ENCODE assay signal across 7 cellular contexts in the genomic region with DNA sequence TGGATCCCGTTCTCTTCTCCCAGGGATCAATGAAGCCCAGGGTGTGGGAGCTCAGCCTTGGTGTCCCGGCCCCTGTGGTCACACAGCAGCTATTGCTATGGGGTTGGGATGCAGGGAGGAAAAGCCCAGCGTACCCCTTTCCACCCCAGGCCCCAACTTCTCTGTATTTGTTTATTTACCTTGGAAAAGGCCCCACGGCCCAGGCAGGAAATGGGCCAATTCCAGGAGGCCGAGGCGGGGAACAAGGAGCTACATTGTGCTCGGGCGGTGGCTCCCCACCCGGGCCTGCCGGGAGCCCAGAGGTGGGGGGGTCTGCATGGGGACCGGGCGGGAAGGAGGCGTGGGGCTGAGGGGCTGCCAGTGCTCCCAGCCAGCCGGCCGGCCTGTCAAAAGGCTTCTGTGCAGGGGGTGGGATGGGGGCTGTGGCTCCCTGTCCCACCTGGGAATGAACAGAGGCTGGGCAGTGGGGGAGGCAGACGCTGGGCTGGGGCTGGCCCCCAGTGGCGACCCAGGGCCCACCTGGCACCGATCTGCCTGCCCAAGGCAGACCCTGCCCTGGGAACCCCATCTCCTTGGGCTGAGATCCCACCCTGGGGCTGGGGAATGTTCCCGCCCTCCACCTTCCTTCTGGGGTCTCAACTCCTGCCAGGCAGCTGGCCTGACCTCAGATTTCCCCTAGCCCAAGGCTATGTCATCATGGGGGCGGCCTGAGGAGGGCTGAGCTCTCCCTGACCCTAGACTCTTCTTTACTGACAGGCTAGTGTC. TPM values are rescaled to one million over a fixed set of nuclear protein-coding genes. Genes with fewer than 3 reads are reported as not detected.
A peak's percentile ranks its signal among the peaks of the same experiment; 100 is the strongest.
DNase-seq lines count a peak whose midpoint lies in the region; ATAC-seq, FAIRE-seq and TF ChIP-seq lines count a peak whose summit lies in the region.
"Not testable (repeated sequence)": the region's sequence is repeated elsewhere in the genome, so short reads cannot be mapped to it uniquely, and the experiment has no call there.

No MANE protein-coding gene starts in this region.

- H3K36me3 ChIP-seq in gastroesophageal sphincter; kidney (ENCODE audit: control insufficient read depth in 1 of 2, insufficient read depth in 2 of 2, low read length in 2 of 2): not testable (repeated sequence)

- FAIRE-seq in kidney (lab: Jason Lieb, UNC), result not testable (repeated sequence)

- TF ChIP-seq POLR2A in gastroesophageal sphincter (IDR thresholded peaks at IDR 0.05), result not testable (repeated sequence)

- not testable (repeated sequence) for H3K4me3 Mint-ChIP-seq in HFFc6; nephron; stimulated activated naive CD8-positive, alpha-beta T cell treated with anti-CD3 and anti-CD28 coated beads, Interleukin-15, amount 100 ng/mL, for 72 hours

- not testable (repeated sequence) for H3K27me3 Mint-ChIP-seq in HFFc6 (ENCODE audit: insufficient read depth); nephron (ENCODE audit: low read depth); stimulated activated naive CD8-positive, alpha-beta T cell treated with anti-CD3 and anti-CD28 coated beads, Interleukin-15, amount 100 ng/mL, for 72 hours

- not testable (repeated sequence) for H3K4me1 ChIP-seq in gastroesophageal sphincter; kidney (ENCODE audit: control insufficient read depth in 1 of 2, insufficient read depth in 1 of 2, low read depth in 1 of 2, low read length in 2 of 2)

- ATAC-seq in gastroesophageal sphincter, result peak; percentile 81
- ATAC-seq in stimulated activated naive CD8-positive, alpha-beta T cell treated with anti-CD3 and anti-CD28 coated beads, Interleukin-15, amount 100 ng/mL, for 72 hours, result peak; percentile 70

- intact Hi-C loops in kidney (cut with DNase I), result not testable (repeated sequence)

- WGBS in gastroesophageal sphincter (ENCODE audit: low coverage in 1 of 2), 2 donors, result no CpG with 5 or more reads among the region's 20 CpGs

- not testable (repeated sequence) for TF ChIP-seq CTCF in HFFc6 (IDR thresholded peaks at IDR 0.05); cardiac fibroblast (IDR thresholded peaks at IDR 0.05; ENCODE audit: low read depth, low read length); gastroesophageal sphincter (IDR thresholded peaks at IDR 0.05); kidney (IDR thresholded peaks at IDR 0.05; ENCODE audit: borderline replicate concordance, extremely low read depth, insufficient read depth); nephron (IDR thresholded peaks at IDR 0.05; ENCODE audit: unreplicated experiment in 3 of 3)

- TF ChIP-seq EP300 in gastroesophageal sphincter (IDR thresholded peaks at IDR 0.05), result not testable (repeated sequence)

- H3K27ac Mint-ChIP-seq in HFFc6 (0 out of 2 replicates have a peak overlapping the region, but pooled peaks have one; percentile 52), nephron (peak overlapping the region in 2 of 3 experiments; percentile 72 to 74)
- H3K27ac Mint-ChIP-seq in stimulated activated naive CD8-positive, alpha-beta T cell treated with anti-CD3 and anti-CD28 coated beads, Interleukin-15, amount 100 ng/mL, for 72 hours, result not testable (repeated sequence)

- not testable (repeated sequence) for H3K9me3 Mint-ChIP-seq in HFFc6; nephron; stimulated activated naive CD8-positive, alpha-beta T cell treated with anti-CD3 and anti-CD28 coated beads, Interleukin-15, amount 100 ng/mL, for 72 hours

- H3K9me3 ChIP-seq in gastroesophageal sphincter; kidney (ENCODE audit: control insufficient read depth in 1 of 2, low read length in 2 of 2): not testable (repeated sequence)

- H3K4me1 Mint-ChIP-seq in HFFc6 (ENCODE audit: low read depth); nephron; stimulated activated naive CD8-positive, alpha-beta T cell treated with anti-CD3 and anti-CD28 coated beads, Interleukin-15, amount 100 ng/mL, for 72 hours: not testable (repeated sequence)

- H3K27me3 ChIP-seq in gastroesophageal sphincter, result not testable (repeated sequence)

- H3K9ac ChIP-seq in kidney (ENCODE audit: low read length in 2 of 2), result not testable (repeated sequence)

- not testable (repeated sequence) for H3K36me3 Mint-ChIP-seq in HFFc6 (ENCODE audit: low read depth); nephron (ENCODE audit: low read depth)

- not testable (repeated sequence) for H3K4me3 ChIP-seq in cardiac fibroblast (replicated peaks in 1 of 2; ENCODE audit: low read depth in 2 of 2, low read length in 2 of 2); gastroesophageal sphincter; kidney (ENCODE audit: low read length in 2 of 2)

- not testable (repeated sequence) for DNase-seq in HFFc6; stimulated activated naive CD8-positive, alpha-beta T cell treated with anti-CD3 and anti-CD28 coated beads, Interleukin-15, amount 100 ng/mL, for 72 hours
- DNase-seq in SW480 (ENCODE audit: low spot score) (peak; percentile 3), cardiac fibroblast (ENCODE audit: low read depth in 2 of 2) (peak; percentile 9 to 25), kidney (peak; percentile 80)

- H3K27ac ChIP-seq in gastroesophageal sphincter, result peak overlapping the region in 3 of 4 donors; percentile 24 to 55 (median 31)
- not testable (repeated sequence) for H3K27ac ChIP-seq in kidney (ENCODE audit: low read depth in 2 of 2, low read length in 2 of 2)

RNA-seq across cellular contexts. Expression of gene GTF2IRD2, which starts 23.5 kb away (rescaled TPM):
- 1 to 10 TPM; 5.1 to 9.3 (median 6.8) TPM for total RNA-seq in HFFc6 (2021; fragmentation: NEBNext Ultra II Directional; extraction: Animal tissue kit (Norgen Biotek cat#: 25700))
- 10 to 100 TPM in 3 of 4 donors, 1 to 10 TPM in 1; 7.9 to 45.6 (median 31.9) TPM for total RNA-seq in gastroesophageal sphincter
- total RNA-seq in kidney, result 32.4 TPM
- 12.8 TPM for polyA plus RNA-seq in kidney (ENCODE audit: insufficient read depth, low read depth, low replicate concordance)
